In the genomic region with DNA sequence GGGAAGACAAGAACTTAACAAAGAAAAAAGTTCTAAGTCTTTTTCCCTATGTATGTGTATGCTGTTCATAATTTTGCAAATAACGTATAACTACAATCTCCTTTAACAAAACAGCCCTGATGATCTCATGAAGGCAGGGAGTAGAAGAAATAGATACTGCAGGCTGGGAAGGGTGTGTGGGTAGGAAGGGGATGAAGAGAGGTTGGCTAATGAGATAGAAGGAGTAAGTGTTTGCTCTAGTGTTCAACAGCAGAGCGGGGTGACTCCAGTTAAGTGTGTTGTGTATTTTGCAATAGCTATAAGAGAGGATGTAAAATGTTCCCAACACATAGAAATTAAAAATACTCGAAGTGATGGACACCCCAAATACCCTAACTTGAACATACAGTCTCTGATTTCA, we compare ENCODE assay signal across 23 cellular contexts. TPM values are rescaled to one million over a fixed set of nuclear protein-coding genes. Genes with fewer than 3 reads are reported as not detected.
DNase-seq lines count a peak whose midpoint lies in the region; ATAC-seq and TF ChIP-seq lines count a peak whose summit lies in the region.
"Had no signal": no experiment of that assay in that cellular context is flagged by ENCODE, and none has a peak within 500 bp of the region (broad histone marks: within the 10 kb centered on the region; RNA-seq: fewer than 3 reads in every experiment).

No MANE protein-coding gene starts in this region.

- no peak for TF ChIP-seq CTCF in left ventricle myocardium inferior (IDR thresholded peaks at IDR 0.05; ENCODE audit: borderline replicate concordance)
- no peak for TF ChIP-seq CTCF in coronary artery (IDR thresholded peaks at IDR 0.05)
- no peak for TF ChIP-seq CTCF in osteoblast (IDR thresholded peaks at IDR 0.05; ENCODE audit: extremely low read depth, low read depth, low read length)
- TF ChIP-seq CTCF in BE2C (IDR thresholded peaks at IDR 0.05; ENCODE audit: low read depth, low read length) = no peak

- peaks cover 81% of the 10 kb centered on the region for H3K79me2 ChIP-seq in osteoblast (ENCODE audit: insufficient read depth, low read length)

- H3K9me3 ChIP-seq in left ventricle myocardium inferior (replicated peaks) = peaks cover 6% of the 10 kb centered on the region
- peaks cover 2% of the 10 kb centered on the region for H3K9me3 ChIP-seq in osteoblast (ENCODE audit: low read depth, low read length)
- no peaks in the 10 kb centered on the region for H3K9me3 ChIP-seq in aorta (ENCODE audit: control insufficient read depth, low read length)
- H3K9me3 ChIP-seq in BE2C = no peaks in the 10 kb centered on the region

- H2AFZ ChIP-seq in osteoblast (ENCODE audit: low read length) = no peak overlapping the region

- H3K36me3 ChIP-seq in left ventricle myocardium inferior = peaks cover 26% of the 10 kb centered on the region
- H3K36me3 ChIP-seq in osteoblast (ENCODE audit: insufficient read depth, low read length) = peaks cover 55% of the 10 kb centered on the region
- H3K36me3 ChIP-seq in aorta (ENCODE audit: control insufficient read depth in 1 of 2, insufficient read depth in 2 of 2, low read length in 1 of 2) = peaks cover 0 to 7% of the 10 kb centered on the region in 2 donors
- H3K36me3 ChIP-seq in BE2C = peaks cover 4% of the 10 kb centered on the region; the same call in 1 of the 2 replicates

- H3K4me3 ChIP-seq in left ventricle myocardium inferior (no peak overlapping the region), coronary artery (no peak overlapping the region), osteoblast (ENCODE audit: insufficient read depth, low read length) (no peak overlapping the region), aorta (ENCODE audit: low read length in 2 of 2) (no peak overlapping the region), BE2C (ENCODE audit: low read depth, low read length) (no peak overlapping the region)
- H3K4me3 ChIP-seq: A549, K562 had no signal

- no peak for ATAC-seq in aorta (ENCODE audit: low FRiP score)
- ATAC-seq: activated CD4-positive, alpha-beta T cell treated with anti-CD3 and anti-CD28 coated beads for 36 hours; activated T-cell treated with anti-CD3 and anti-CD28 coated beads, Interleukin-2, amount 50 U/mL, for 72 hours; K562; naive thymus-derived CD8-positive, alpha-beta T cell; T-helper 17 cell had no signal

- intact Hi-C loops in left ventricle myocardium inferior (cut with micrococcal nuclease) (no loop called here), cardiac septum (cut with DNase I) (loop anchor here (2.0 kb wide), 2 partner anchors 15 to 25 kb away; no protein-coding TSS in a partner anchor), aorta (cut with DNase I) (no loop called here)

- no peak overlapping the region for H3K4me2 ChIP-seq in osteoblast (ENCODE audit: insufficient read depth, low read length)
- H3K4me2 ChIP-seq: A549 had no signal

- H3K27ac ChIP-seq in left ventricle myocardium inferior (replicated peaks) = peak overlapping the region; percentile 91
- peak overlapping the region; percentile 95 to 96 for H3K27ac ChIP-seq in coronary artery
- H3K27ac ChIP-seq in osteoblast (ENCODE audit: low read depth, low read length) = peak overlapping the region; percentile 91
- peak overlapping the region; percentile 86 to 88 for H3K27ac ChIP-seq in aorta (ENCODE audit: low read depth in 1 of 2, low read length in 2 of 2)
- H3K27ac ChIP-seq: A549 had no signal

- H4K20me1 ChIP-seq in osteoblast (ENCODE audit: insufficient read depth, low read length) = peaks cover 21% of the 10 kb centered on the region

- no peaks in the 10 kb centered on the region for H3K27me3 ChIP-seq in left ventricle myocardium inferior (ENCODE audit: low read depth)
- no peaks in the 10 kb centered on the region for H3K27me3 ChIP-seq in osteoblast (ENCODE audit: insufficient read depth, low read length)
- no peaks in the 10 kb centered on the region for H3K27me3 ChIP-seq in aorta (ENCODE audit: control insufficient read depth in 1 of 2, insufficient read depth in 2 of 2, low read length in 1 of 2)
- H3K27me3 ChIP-seq in BE2C = no peaks in the 10 kb centered on the region

- 78 to 81% methylated on average over 3 of the region's 3 CpGs for WGBS in aorta, 2 donors

- peaks cover 72% of the 10 kb centered on the region for H3K4me1 ChIP-seq in left ventricle myocardium inferior
- peaks cover 50% of the 10 kb centered on the region for H3K4me1 ChIP-seq in osteoblast (ENCODE audit: insufficient read depth, low read length)
- peaks cover 9 to 14% of the 10 kb centered on the region in 2 donors for H3K4me1 ChIP-seq in aorta (ENCODE audit: control insufficient read depth in 1 of 2, insufficient read depth in 2 of 2, low read length in 2 of 2)
- no peaks in the 10 kb centered on the region for H3K4me1 ChIP-seq in BE2C

- DNase-seq in left ventricle myocardium inferior (no peak), cardiac septum (ENCODE audit: low spot score) (no peak), coronary artery (ENCODE audit: low spot score) (no peak), osteoblast (ENCODE audit: insufficient read length, low spot score, missing footprints) (no peak), aorta (no peak), BE2C (no peak)
- no peak for DNase-seq in activated effector memory CD4-positive, alpha-beta T cell treated with anti-CD3 and anti-CD28 coated beads, Interleukin-2, amount 50 U/mL, for 16 hours
- no peak for DNase-seq in activated CD4-positive, alpha-beta T cell treated with anti-CD3 and anti-CD28 coated beads, Interleukin-2, amount 50 U/mL, for 4 hours
- DNase-seq: activated CD4-positive, alpha-beta T cell treated with anti-CD3 and anti-CD28 coated beads for 36 hours; activated naive CD4-positive, alpha-beta T cell treated with anti-CD3 and anti-CD28 coated beads for 36 hours; activated T-cell treated with anti-CD3 and anti-CD28 coated beads, Interleukin-2, amount 50 U/mL, for 72 hours; amniotic stem cell; central memory CD4-positive, alpha-beta T cell; DMS53; GDM1; kidney glomerular epithelial cell; mesendoderm; naive thymus-derived CD8-positive, alpha-beta T cell; NCI-H1436; NCI-H524; T-helper 17 cell had no signal

RNA-seq across cellular contexts. Expression of a gene that starts 20.1 kb away (rescaled TPM):
- total RNA-seq in left ventricle myocardium inferior = 32.7 TPM
- total RNA-seq in cardiac septum = 73.9 TPM
- 251 and 352 TPM in 2 replicates for total RNA-seq in osteoblast
- 100 to 1,000 TPM; 117 to 172 TPM for total RNA-seq in aorta
- 100 to 1,000 TPM in 1 of 2 donors, 10 to 100 TPM in 1; 61.2 to 110 TPM for polyA plus RNA-seq in aorta
- polyA plus RNA-seq in BE2C (2012; ENCODE audit: insufficient read depth, insufficient read length, low read depth) = 12.1 TPM
